In the genomic region with DNA sequence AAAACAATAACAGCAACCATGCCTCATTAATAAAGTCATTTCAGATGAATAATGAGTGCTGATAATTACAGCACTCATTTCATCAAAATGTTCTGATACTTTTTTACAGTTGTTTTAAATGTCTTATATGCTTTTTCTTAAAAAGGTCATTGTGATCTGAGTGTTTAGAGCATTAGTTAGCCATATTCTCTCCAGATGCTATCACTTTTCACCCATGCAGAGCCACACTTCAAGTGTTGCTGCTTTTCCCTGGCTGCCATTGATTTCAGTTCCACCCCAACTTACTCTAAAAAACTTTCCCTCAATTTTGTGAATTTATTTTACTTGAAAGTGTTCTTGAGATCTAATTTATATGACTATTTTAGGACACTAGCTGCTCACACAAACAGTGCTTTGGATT, we compare ENCODE assay signal across 14 cellular contexts. TPM values are rescaled to one million over a fixed set of nuclear protein-coding genes. Genes with fewer than 3 reads are reported as not detected.
DNase-seq lines count a peak whose midpoint lies in the region; ATAC-seq and TF ChIP-seq lines count a peak whose summit lies in the region.
"Had no signal": no experiment of that assay in that cellular context is flagged by ENCODE, and none has a peak within 500 bp of the region (broad histone marks: within the 10 kb centered on the region; RNA-seq: fewer than 3 reads in every experiment).

No MANE protein-coding gene starts in this region.

- no peak for DNase-seq in activated T-cell treated with anti-CD3 and anti-CD28 coated beads, Interleukin-2, amount 50 U/mL, for 72 hours
- DNase-seq in activated T-cell treated with anti-CD3 and anti-CD28 coated beads, Interleukin-2, amount 50 U/mL, for 1 hour = no peak
- DNase-seq in fibroblast of villous mesenchyme (ENCODE audit: low read depth) = peak; percentile 25
- DNase-seq in stimulated activated CD4-positive, alpha-beta T cell treated with anti-CD3 and anti-CD28 coated beads, Interleukin-4, amount 100 ng/mL, for 4 hours = no peak
- DNase-seq: C1 segment of cervical spinal cord; Calu3; CD4-positive, alpha-beta T cell; GF-D8 had no signal

- no peaks in the 10 kb centered on the region for H3K4me1 ChIP-seq in HEK293 (ENCODE audit: control insufficient read depth, insufficient read depth, low read length)

- POLR2A ChIA-PET in HEK293 (lab: Yijun Ruan, JAX) = no interaction called here

- H3K27me3 Mint-ChIP-seq in activated T-cell treated with anti-CD3 and anti-CD28 coated beads, Interleukin-2, amount 50 U/mL, for 72 hours (ENCODE audit: low read depth) = no peaks in the 10 kb centered on the region
- no peaks in the 10 kb centered on the region for H3K27me3 Mint-ChIP-seq in stimulated activated memory B cell treated with anti-CD40 and anti-IgM and Interleukin-4, amounts not matched to agents 10 μg/mL and 1 μg/mL and 100 μg/mL, for 72 hours
- H3K27me3 Mint-ChIP-seq: B cell; CD4-positive, alpha-beta T cell had no signal

- H3K36me3 ChIP-seq in HEK293 (ENCODE audit: control insufficient read depth in 2 of 2, insufficient read depth in 1 of 2, low read length in 2 of 2) = peaks cover 33 to 91% of the 10 kb centered on the region in 2 experiments

- no peak for ATAC-seq in activated T-cell treated with anti-CD3 and anti-CD28 coated beads, Interleukin-2, amount 50 U/mL, for 72 hours (replicated peaks in 1 of 2)
- ATAC-seq in stimulated activated memory B cell treated with anti-CD40 and anti-IgM and Interleukin-4, amounts not matched to agents 10 μg/mL and 1 μg/mL and 100 μg/mL, for 72 hours = no peak
- ATAC-seq in HG02623 (IDR thresholded peaks at IDR 0.05; ENCODE audit: unreplicated experiment) (no peak), GM18861 (IDR thresholded peaks at IDR 0.05; ENCODE audit: unreplicated experiment) (no peak)

- peaks cover 3 to 33% of the 10 kb centered on the region in 2 donors for H3K36me3 Mint-ChIP-seq in activated T-cell treated with anti-CD3 and anti-CD28 coated beads, Interleukin-2, amount 50 U/mL, for 72 hours (ENCODE audit: insufficient read depth in 2 of 2)
- peaks cover 51% of the 10 kb centered on the region for H3K36me3 Mint-ChIP-seq in stimulated activated memory B cell treated with anti-CD40 and anti-IgM and Interleukin-4, amounts not matched to agents 10 μg/mL and 1 μg/mL and 100 μg/mL, for 72 hours

- CTCF ChIA-PET in HEK293 (lab: Yijun Ruan, JAX) = no interaction called here

- no peaks in the 10 kb centered on the region for H3K4me1 Mint-ChIP-seq in activated T-cell treated with anti-CD3 and anti-CD28 coated beads, Interleukin-2, amount 50 U/mL, for 72 hours (ENCODE audit: low read depth)
- H3K4me1 Mint-ChIP-seq in stimulated activated memory B cell treated with anti-CD40 and anti-IgM and Interleukin-4, amounts not matched to agents 10 μg/mL and 1 μg/mL and 100 μg/mL, for 72 hours = no peaks in the 10 kb centered on the region
- H3K4me1 Mint-ChIP-seq: B cell had no signal

- no peaks in the 10 kb centered on the region for H3K9me3 ChIP-seq in HEK293 (ENCODE audit: control insufficient read depth, insufficient read depth, low read depth, low read length)

- H3K27ac Mint-ChIP-seq in activated T-cell treated with anti-CD3 and anti-CD28 coated beads, Interleukin-2, amount 50 U/mL, for 72 hours = peak overlapping the region; percentile 60
- no peak overlapping the region for H3K27ac Mint-ChIP-seq in stimulated activated memory B cell treated with anti-CD40 and anti-IgM and Interleukin-4, amounts not matched to agents 10 μg/mL and 1 μg/mL and 100 μg/mL, for 72 hours
- H3K27ac Mint-ChIP-seq: B cell; CD4-positive, alpha-beta T cell had no signal

- no peak overlapping the region for H3K27ac ChIP-seq in HEK293 (ENCODE audit: extremely low read depth, low read depth, low read length)
- H3K27ac ChIP-seq: HL-60 had no signal

- no peak overlapping the region for H3K4me3 Mint-ChIP-seq in activated T-cell treated with anti-CD3 and anti-CD28 coated beads, Interleukin-2, amount 50 U/mL, for 72 hours
- H3K4me3 Mint-ChIP-seq in stimulated activated memory B cell treated with anti-CD40 and anti-IgM and Interleukin-4, amounts not matched to agents 10 μg/mL and 1 μg/mL and 100 μg/mL, for 72 hours = no peak overlapping the region
- H3K4me3 Mint-ChIP-seq: B cell; CD4-positive, alpha-beta T cell had no signal

- H3K4me3 ChIP-seq in HEK293 (ENCODE audit: low read depth, low read length) = no peak overlapping the region
- H3K4me3 ChIP-seq in fibroblast of villous mesenchyme (ENCODE audit: low read depth, low read length) = no peak overlapping the region

- no peaks in the 10 kb centered on the region for H3K9me3 Mint-ChIP-seq in activated T-cell treated with anti-CD3 and anti-CD28 coated beads, Interleukin-2, amount 50 U/mL, for 72 hours
- no peaks in the 10 kb centered on the region for H3K9me3 Mint-ChIP-seq in stimulated activated memory B cell treated with anti-CD40 and anti-IgM and Interleukin-4, amounts not matched to agents 10 μg/mL and 1 μg/mL and 100 μg/mL, for 72 hours
- H3K9me3 Mint-ChIP-seq: CD4-positive, alpha-beta T cell had no signal

- TF ChIP-seq CTCF in HEK293 (tag by site-specific recombination; IDR thresholded peaks at IDR 0.05) = no peak
- TF ChIP-seq CTCF in fibroblast of villous mesenchyme (IDR thresholded peaks at IDR 0.05; ENCODE audit: insufficient read depth, low read depth, low read length) = no peak

TF ChIP-seq in HEK293, 187 proteins besides CTCF, POLR2A, EP300 and RAD21:
- TF ChIP-seq ZNF423 (tag by site-specific recombination; IDR thresholded peaks at IDR 0.05) (no peak), PRDM1 (tag by site-specific recombination; IDR thresholded peaks at IDR 0.05) (0 out of 2 replicates have a peak, but pooled peaks have one; percentile 31)

RNA-seq across cellular contexts. Expression of a gene that starts 41.8 kb away (rescaled TPM):
- total RNA-seq in activated T-cell treated with anti-CD3 and anti-CD28 coated beads, Interleukin-2, amount 50 U/mL, for 72 hours = 10 to 100 TPM; 76.6 to 79.8 TPM
- total RNA-seq in fibroblast of villous mesenchyme = 52.5 and 75.6 TPM in 2 replicates
